ENCODE assay signal across 2 cellular contexts in the genomic region with DNA sequence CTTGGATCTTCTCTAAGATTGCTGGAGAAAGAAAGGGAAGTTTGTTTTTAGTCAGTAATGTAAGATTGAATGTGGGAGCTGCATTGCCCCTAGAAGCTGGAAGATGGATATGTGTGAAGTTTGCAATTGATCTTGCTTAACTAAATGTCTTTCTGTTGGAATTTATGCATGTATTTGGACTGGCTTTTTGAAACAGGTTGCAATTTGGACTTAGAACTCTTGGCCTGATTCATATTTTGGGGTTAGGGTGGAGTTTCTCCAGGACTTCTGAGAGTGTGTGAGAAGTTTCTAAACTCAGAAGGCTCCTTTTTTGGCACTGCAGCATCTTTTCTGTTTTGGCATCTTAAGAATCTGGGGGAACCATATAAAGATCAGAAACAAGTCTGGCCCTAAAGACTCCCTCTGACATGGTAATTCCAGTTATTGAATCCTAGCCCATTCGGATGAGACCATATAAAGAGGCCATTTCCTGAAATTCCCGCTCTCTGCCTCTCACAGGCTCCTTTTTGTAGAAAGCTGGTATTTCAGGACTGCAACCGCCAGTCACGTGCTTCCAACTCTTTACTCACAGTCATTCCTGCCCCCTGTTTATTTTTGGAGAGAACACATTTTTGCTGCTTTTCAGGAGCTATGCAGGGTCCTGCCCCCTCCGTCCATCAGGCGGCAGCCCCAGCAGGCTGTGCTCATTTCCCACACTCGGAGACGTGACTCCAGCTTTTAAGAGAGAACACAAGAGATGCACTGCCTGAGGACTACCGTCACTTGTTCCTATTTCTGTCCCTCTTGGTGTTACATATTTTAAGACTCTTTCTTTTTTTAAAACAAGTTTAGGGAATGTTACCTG.
A peak's percentile ranks its signal among the peaks of the same experiment; 100 is the strongest.
TF ChIP-seq lines count a peak whose summit lies in the region.

No MANE protein-coding gene starts in this region.

TF ChIP-seq in liver, 16 proteins besides CTCF, POLR2A, EP300 and RAD21:
- TF ChIP-seq RXRA (IDR thresholded peaks at IDR 0.05) = peak; percentile 11 to 40
- peak; percentile 38 for TF ChIP-seq NR2F2 (IDR thresholded peaks at IDR 0.05)
- TF ChIP-seq HNF4A (conservative IDR thresholded peaks at IDR 0.05) = peak; percentile 56 to 71
- TF ChIP-seq YY1 (IDR thresholded peaks at IDR 0.05) = no peak
- TF ChIP-seq JUND (IDR thresholded peaks at IDR 0.05) = peak; percentile 21 to 40
- TF ChIP-seq FOXA2 (IDR thresholded peaks at IDR 0.05) = no peak

TF ChIP-seq in HepG2, 621 proteins besides CTCF, POLR2A, EP300 and RAD21:
- TF ChIP-seq, protein P1, sequence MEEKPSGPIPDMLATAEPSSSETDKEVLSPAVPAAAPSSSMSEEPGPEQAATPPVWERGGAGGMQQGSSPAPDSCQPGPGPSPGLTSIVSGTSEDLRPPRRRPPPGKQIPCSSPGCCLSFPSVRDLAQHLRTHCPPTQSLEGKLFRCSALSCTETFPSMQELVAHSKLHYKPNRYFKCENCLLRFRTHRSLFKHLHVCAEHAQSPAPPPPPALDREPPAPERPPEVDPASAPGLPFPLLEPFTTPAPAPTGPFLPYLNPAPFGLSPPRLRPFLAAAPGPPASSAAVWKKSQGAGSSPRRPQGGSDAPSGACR (CRISPR knock-in tag; IDR thresholded peaks at IDR 0.05) = no peak
- TF ChIP-seq ZNF883 (CRISPR knock-in tag; IDR thresholded peaks at IDR 0.05; ENCODE audit: not compliant biosample characterization) (no peak), SP5 (CRISPR knock-in tag; IDR thresholded peaks at IDR 0.05; ENCODE audit: borderline replicate concordance, low read depth) (no peak), DNMT3B (CRISPR knock-in tag; conservative IDR thresholded peaks at IDR 0.05) (no peak)
